In genomic region chr2:58137221-58137620, GRCh38 we compare ENCODE assay signal across 12 cellular contexts.
DNase-seq lines count a peak whose midpoint lies in the region; ATAC-seq and TF ChIP-seq lines count a peak whose summit lies in the region.
"Had no signal": no experiment of that assay in that cellular context is flagged by ENCODE, and none has a peak within 500 bp of the region (broad histone marks: within the 10 kb centered on the region; RNA-seq: fewer than 3 reads in every experiment).

No MANE protein-coding gene starts in this region.

- no peak overlapping the region for H2AK5ac ChIP-seq in mesenchymal stem cell (ENCODE audit: low read length, severe bottlenecking)

- H2AFZ ChIP-seq in mesenchymal stem cell (ENCODE audit: low read depth, low read length): no peak overlapping the region

- no peak overlapping the region for H3K4me3 ChIP-seq in cardiac fibroblast (replicated peaks in 1 of 2; ENCODE audit: low read depth in 2 of 2, low read length in 2 of 2)
- H3K4me3 ChIP-seq in mesenchymal stem cell (ENCODE audit: insufficient read depth in 1 of 2, low read depth in 1 of 2, low read length in 2 of 2): no peak overlapping the region

- no peaks in the 10 kb centered on the region for H3K4me1 ChIP-seq in mesenchymal stem cell (ENCODE audit: control insufficient read depth, insufficient read depth, low read depth, low read length)

- no peak overlapping the region for H4K8ac ChIP-seq in mesenchymal stem cell (ENCODE audit: low read length)

- H3K27me3 Mint-ChIP-seq in T-cell: no peaks in the 10 kb centered on the region
- no peaks in the 10 kb centered on the region for H3K27me3 Mint-ChIP-seq in activated CD4-positive, alpha-beta memory T cell treated with anti-CD3 and anti-CD28 coated beads for 36 hours
- H3K27me3 Mint-ChIP-seq in glutamatergic neuron (ENCODE audit: unreplicated experiment): no peaks in the 10 kb centered on the region

- H3K4me3 Mint-ChIP-seq in T-cell (no peak overlapping the region), glutamatergic neuron (ENCODE audit: unreplicated experiment) (no peak overlapping the region)
- no peak overlapping the region for H3K4me3 Mint-ChIP-seq in activated CD4-positive, alpha-beta memory T cell treated with anti-CD3 and anti-CD28 coated beads for 36 hours
- H3K4me3 Mint-ChIP-seq: stimulated activated effector memory CD8-positive, alpha-beta T cell treated with anti-CD3 and anti-CD28 coated beads, Interleukin-12 subunit alpha, Interleukin-12 subunit beta, amount 100 ng/mL, for 72 hours had no signal

- no peaks in the 10 kb centered on the region for H3K79me1 ChIP-seq in mesenchymal stem cell (replicated peaks; ENCODE audit: low read length, poor library complexity, severe bottlenecking)

- no peak overlapping the region for H3K23ac ChIP-seq in mesenchymal stem cell (ENCODE audit: low read length in 2 of 2)

- peak; percentile 58 for DNase-seq in HT1080 (ENCODE audit: low read depth)
- peak; percentile 58 to 81 for DNase-seq in cardiac fibroblast (ENCODE audit: low read depth in 2 of 2)
- DNase-seq in mesenchymal stem cell: no peak
- no peak for DNase-seq in T-cell
- DNase-seq in activated CD4-positive, alpha-beta memory T cell treated with anti-CD3 and anti-CD28 coated beads for 36 hours: no peak
- no peak for DNase-seq in glutamatergic neuron
- DNase-seq: central memory CD4-positive, alpha-beta T cell; left ventricle myocardium superior; NCI-H748 treated with DMSO at 0.1 percent for 48 hours had no signal

- CTCF ChIA-PET in T-cell (lab: Charles Lee): no interaction called here
- CTCF ChIA-PET in activated CD4-positive, alpha-beta memory T cell treated with anti-CD3 and anti-CD28 coated beads for 36 hours (lab: Charles Lee): no interaction called here

- ATAC-seq in GM18502 (IDR thresholded peaks at IDR 0.05; ENCODE audit: poor library complexity, unreplicated experiment) (peak; percentile 66), GM18517 (IDR thresholded peaks at IDR 0.05; ENCODE audit: unreplicated experiment) (no peak), T-cell (replicated peaks in 1 of 4) (no peak)
- ATAC-seq: stimulated activated effector memory CD8-positive, alpha-beta T cell treated with anti-CD3 and anti-CD28 coated beads, Interleukin-12 subunit alpha, Interleukin-12 subunit beta, amount 100 ng/mL, for 72 hours had no signal

- peak overlapping the region; percentile 48 for H3K9ac ChIP-seq in mesenchymal stem cell (ENCODE audit: low read length)

- H3K18ac ChIP-seq in mesenchymal stem cell (ENCODE audit: low read depth in 1 of 2, low read length in 2 of 2): no peak overlapping the region

- H3K36me3 ChIP-seq in mesenchymal stem cell (ENCODE audit: control insufficient read depth in 1 of 2, insufficient read depth in 2 of 2, low read depth in 1 of 2, low read length in 2 of 2): peaks cover 0 to 5% of the 10 kb centered on the region in 2 experiments

- H3K36me3 Mint-ChIP-seq in T-cell (peaks cover 54% of the 10 kb centered on the region), glutamatergic neuron (ENCODE audit: unreplicated experiment) (no peaks in the 10 kb centered on the region)
- H3K36me3 Mint-ChIP-seq in activated CD4-positive, alpha-beta memory T cell treated with anti-CD3 and anti-CD28 coated beads for 36 hours: peaks cover 21% of the 10 kb centered on the region

- H3K27ac ChIP-seq in mesenchymal stem cell (ENCODE audit: low read length, poor library complexity, severe bottlenecking): no peak overlapping the region

- TF ChIP-seq CTCF in cardiac fibroblast (IDR thresholded peaks at IDR 0.05; ENCODE audit: low read depth, low read length) (no peak), glutamatergic neuron (IDR thresholded peaks at IDR 0.05; ENCODE audit: partially characterized antibody, unreplicated experiment) (no peak)

- H3K14ac ChIP-seq in mesenchymal stem cell (ENCODE audit: low read length in 2 of 2): no peak overlapping the region

- no peak overlapping the region for H2BK5ac ChIP-seq in mesenchymal stem cell (ENCODE audit: low read depth, low read length, poor library complexity, severe bottlenecking)

- POLR2A ChIA-PET in T-cell (lab: Charles Lee): no interaction called here
- POLR2A ChIA-PET in activated CD4-positive, alpha-beta memory T cell treated with anti-CD3 and anti-CD28 coated beads for 36 hours (lab: Charles Lee): no interaction called here

- H3K4me1 Mint-ChIP-seq in T-cell (no peaks in the 10 kb centered on the region), glutamatergic neuron (ENCODE audit: low read depth, unreplicated experiment) (no peaks in the 10 kb centered on the region)
- no peaks in the 10 kb centered on the region for H3K4me1 Mint-ChIP-seq in activated CD4-positive, alpha-beta memory T cell treated with anti-CD3 and anti-CD28 coated beads for 36 hours (ENCODE audit: low read depth)
- H3K4me1 Mint-ChIP-seq: stimulated activated effector memory CD8-positive, alpha-beta T cell treated with anti-CD3 and anti-CD28 coated beads, Interleukin-12 subunit alpha, Interleukin-12 subunit beta, amount 100 ng/mL, for 72 hours had no signal

- H2BK120ac ChIP-seq in mesenchymal stem cell (ENCODE audit: low read depth, low read length): no peak overlapping the region

- no peak overlapping the region for H3K4ac ChIP-seq in mesenchymal stem cell (ENCODE audit: low read depth in 1 of 2, low read length in 2 of 2)

- no peaks in the 10 kb centered on the region for H3K9me3 ChIP-seq in mesenchymal stem cell (ENCODE audit: control insufficient read depth, low read length)

- no peak overlapping the region for H2BK15ac ChIP-seq in mesenchymal stem cell (ENCODE audit: low read depth, poor library complexity, severe bottlenecking)

- H3K27ac Mint-ChIP-seq in T-cell (no peak overlapping the region), glutamatergic neuron (ENCODE audit: unreplicated experiment) (no peak overlapping the region)
- no peak overlapping the region for H3K27ac Mint-ChIP-seq in activated CD4-positive, alpha-beta memory T cell treated with anti-CD3 and anti-CD28 coated beads for 36 hours
- H3K27ac Mint-ChIP-seq: stimulated activated effector memory CD8-positive, alpha-beta T cell treated with anti-CD3 and anti-CD28 coated beads, Interleukin-12 subunit alpha, Interleukin-12 subunit beta, amount 100 ng/mL, for 72 hours had no signal

- no peak overlapping the region for H2BK12ac ChIP-seq in mesenchymal stem cell (ENCODE audit: low read length in 2 of 2)

- no peak overlapping the region for H4K91ac ChIP-seq in mesenchymal stem cell (ENCODE audit: low read length)

- H3K27me3 ChIP-seq in mesenchymal stem cell (ENCODE audit: control insufficient read depth in 1 of 2, insufficient read depth in 1 of 2, low read length in 2 of 2): no peaks in the 10 kb centered on the region

- intact Hi-C loops in activated CD4-positive, alpha-beta memory T cell treated with anti-CD3 and anti-CD28 coated beads for 36 hours (cut with micrococcal nuclease): no loop called here

- H3K9me3 Mint-ChIP-seq in T-cell: no peaks in the 10 kb centered on the region
- no peaks in the 10 kb centered on the region for H3K9me3 Mint-ChIP-seq in activated CD4-positive, alpha-beta memory T cell treated with anti-CD3 and anti-CD28 coated beads for 36 hours
- no peaks in the 10 kb centered on the region for H3K9me3 Mint-ChIP-seq in glutamatergic neuron (ENCODE audit: unreplicated experiment)
- H3K9me3 Mint-ChIP-seq: stimulated activated effector memory CD8-positive, alpha-beta T cell treated with anti-CD3 and anti-CD28 coated beads, Interleukin-12 subunit alpha, Interleukin-12 subunit beta, amount 100 ng/mL, for 72 hours had no signal

- no peak overlapping the region for H3K4me2 ChIP-seq in mesenchymal stem cell (ENCODE audit: low read length, poor library complexity, severe bottlenecking)

Comparison
In these comparisons a context has a peak if more than half of its experiments do, and no peak if none do; other contexts are left out.
1. DNase-seq: peak in HT1080 (single experiment) and cardiac fibroblast (2 of 2); none in mesenchymal stem cell (single experiment), T-cell (0 of 34), activated CD4-positive, alpha-beta memory T cell treated with anti-CD3 and anti-CD28 coated beads for 36 hours (single experiment) and glutamatergic neuron (single experiment).